ENCODE assay signal across 7 cellular contexts in the genomic region with DNA sequence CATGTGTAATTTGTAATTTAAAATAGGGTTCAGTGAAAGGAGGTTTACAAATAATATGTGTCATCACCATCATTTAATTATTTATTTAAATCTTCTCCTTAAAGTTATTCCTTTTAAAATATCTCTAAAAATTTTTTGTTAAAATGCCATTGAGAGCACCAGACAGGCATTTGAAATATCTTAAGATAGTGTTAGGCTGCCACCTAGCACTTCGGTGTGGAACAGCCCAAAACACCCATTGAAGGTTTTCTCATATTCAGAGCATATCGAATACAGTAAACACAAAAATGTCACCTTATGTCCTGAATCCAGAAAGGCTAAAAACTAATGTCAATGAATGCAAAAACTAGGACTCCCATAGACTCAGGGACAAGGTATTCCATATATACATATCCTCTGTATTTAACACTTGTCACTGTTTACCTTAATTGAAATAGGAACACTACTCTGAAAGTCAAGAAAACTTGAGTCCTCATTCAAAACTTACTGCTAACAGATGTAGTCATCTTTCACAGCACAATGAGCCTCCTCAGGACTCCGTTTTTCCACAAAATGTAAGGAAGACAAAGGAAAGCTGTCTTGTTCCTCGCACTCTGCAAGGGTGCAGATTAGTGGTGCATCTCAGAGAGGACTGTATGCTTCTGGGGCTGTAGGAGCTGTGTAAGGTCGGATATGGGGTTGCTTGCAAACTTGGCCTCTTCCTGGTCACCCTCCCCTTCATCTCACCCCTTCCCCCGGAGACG.
DNase-seq lines count a peak whose midpoint lies in the region; ATAC-seq, FAIRE-seq and TF ChIP-seq lines count a peak whose summit lies in the region.

No MANE protein-coding gene starts in this region.

- DNase-seq in GM04503 (ENCODE audit: low read depth) = peak; percentile 4
- peak; percentile 15 for DNase-seq in H54 (ENCODE audit: insufficient read length, low spot score)
- DNase-seq in NCI-H146 (lab: John Stamatoyannopoulos, UW) = peak; percentile 22
- peak; percentile 34 for DNase-seq in amniotic epithelial cell (ENCODE audit: low read depth)
- DNase-seq in iris pigment epithelial cell (ENCODE audit: low read depth) = peak; percentile 51
- DNase-seq in tibial artery = no peak

- no peak overlapping the region for H3K27ac ChIP-seq in tibial artery

- no peaks in the 10 kb centered on the region for H3K9me3 ChIP-seq in tibial artery

- peak; percentile 89 for FAIRE-seq in H54 (lab: Jason Lieb, UNC)

- H3K4me3 ChIP-seq in tibial artery = no peak overlapping the region

- no peak for TF ChIP-seq POLR2A in H54 (IDR thresholded peaks at IDR 0.05; ENCODE audit: low read depth, low read length)

- no peak for ATAC-seq in GM18520 (IDR thresholded peaks at IDR 0.05; ENCODE audit: unreplicated experiment)

- intact Hi-C loops in tibial artery (cut with DNase I; ENCODE audit: low total_unique reads) = no loop called here

- no peaks in the 10 kb centered on the region for H3K36me3 ChIP-seq in tibial artery

- no peaks in the 10 kb centered on the region for H3K4me1 ChIP-seq in tibial artery

- peak; percentile 58 to 62 for TF ChIP-seq CTCF in tibial artery (IDR thresholded peaks at IDR 0.05)

- H3K27me3 ChIP-seq in tibial artery = peaks cover 0 to 4% of the 10 kb centered on the region in 2 donors

Comparison
In these comparisons a context has a peak if more than half of its experiments do, and no peak if none do; other contexts are left out.
1. DNase-seq: peak in GM04503 (single experiment), H54 (single experiment), NCI-H146 (single experiment), amniotic epithelial cell (single experiment) and iris pigment epithelial cell (single experiment); none in tibial artery (0 of 2).